Comparison of ENCODE assay signal across 21 cellular contexts in the genomic region with DNA sequence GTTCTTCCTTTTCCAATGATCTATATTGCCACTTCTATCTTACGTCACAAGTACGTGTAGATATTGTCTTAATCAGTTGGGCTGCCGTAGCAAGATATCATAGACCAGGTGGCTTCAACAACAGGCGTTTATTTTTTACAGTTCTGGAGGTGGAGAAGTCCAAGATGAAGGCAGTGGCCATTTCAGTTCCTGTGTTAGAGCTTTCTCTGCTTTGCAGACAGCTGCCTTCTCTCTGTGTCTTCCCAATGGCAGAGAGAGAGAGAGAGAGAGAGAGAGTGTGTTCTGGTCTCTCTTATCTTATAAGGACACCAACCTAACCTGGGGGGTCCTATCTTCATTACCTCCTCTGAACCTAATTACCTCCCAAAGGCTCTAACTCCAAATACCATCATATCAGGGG. TPM values are rescaled to one million over a fixed set of nuclear protein-coding genes. Genes with fewer than 3 reads are reported as not detected.
DNase-seq lines count a peak whose midpoint lies in the region; ATAC-seq and TF ChIP-seq lines count a peak whose summit lies in the region.
"Had no signal": no experiment of that assay in that cellular context is flagged by ENCODE, and none has a peak within 500 bp of the region (broad histone marks: within the 10 kb centered on the region; RNA-seq: fewer than 3 reads in every experiment).

No MANE protein-coding gene starts in this region.

- H3K36me3 ChIP-seq in A673 (ENCODE audit: insufficient read depth, low read length, poor library complexity, severe bottlenecking): peaks cover 7% of the 10 kb centered on the region

- peaks cover 31% of the 10 kb centered on the region for H3K4me1 ChIP-seq in A673 (ENCODE audit: insufficient read depth, low read length, poor library complexity, severe bottlenecking)

- no peak for ATAC-seq in HG03108 (IDR thresholded peaks at IDR 0.05; ENCODE audit: unreplicated experiment)
- ATAC-seq: HepG2 had no signal

- H3K4me1 Mint-ChIP-seq in activated CD4-positive, alpha-beta T cell treated with anti-CD3 and anti-CD28 coated beads, Interleukin-2, amount 10 ng/mL, durations not matched to agents 7 days and 5 days: peaks cover 54% of the 10 kb centered on the region

- peak overlapping the region; percentile 96 for H3K27ac Mint-ChIP-seq in activated CD4-positive, alpha-beta T cell treated with anti-CD3 and anti-CD28 coated beads, Interleukin-2, amount 10 ng/mL, durations not matched to agents 7 days and 5 days

- no peak overlapping the region for H3K4me3 ChIP-seq in A673 (ENCODE audit: low read depth, low read length, poor library complexity, severe bottlenecking)
- H3K4me3 ChIP-seq: MG63, PC-9 had no signal

- H3K36me3 Mint-ChIP-seq in activated CD4-positive, alpha-beta T cell treated with anti-CD3 and anti-CD28 coated beads, Interleukin-2, amount 10 ng/mL, durations not matched to agents 7 days and 5 days (ENCODE audit: low read depth): peaks cover 57% of the 10 kb centered on the region

- no TSS peak for BruUV-seq in A673 (replicated peaks; lab: Mats Ljungman, UMichigan)

- H3K9me3 ChIP-seq in A673 (ENCODE audit: low read depth, low read length, poor library complexity, severe bottlenecking): no peaks in the 10 kb centered on the region
- H3K9me3 ChIP-seq: MG63 had no signal

- no peaks in the 10 kb centered on the region for H3K27me3 Mint-ChIP-seq in activated CD4-positive, alpha-beta T cell treated with anti-CD3 and anti-CD28 coated beads, Interleukin-2, amount 10 ng/mL, durations not matched to agents 7 days and 5 days

- in situ Hi-C loops in GM13977 (cut with MboI; ENCODE audit: low pct_unique_long_range_greater_than_20kb, low sequenced_read_pairs, unreplicated experiment): no loop called here

- H3K27me3 ChIP-seq in A673 (replicated peaks; ENCODE audit: insufficient read depth, low read depth, low read length, poor library complexity): no peaks in the 10 kb centered on the region
- H3K27me3 ChIP-seq: MG63 had no signal

- POLR2A ChIA-PET in activated CD4-positive, alpha-beta T cell treated with anti-CD3 and anti-CD28 coated beads, Interleukin-2, amount 10 ng/mL, durations not matched to agents 7 days and 5 days (lab: Charles Lee): no interaction called here
- POLR2A ChIA-PET in A673 (lab: Charles Lee; ENCODE audit: low non-redundant PET): no interaction called here

- DNase-seq in activated CD4-positive, alpha-beta T cell treated with anti-CD3 and anti-CD28 coated beads, Interleukin-2, amount 10 ng/mL, durations not matched to agents 7 days and 5 days: no peak
- no peak for DNase-seq in activated CD4-positive, alpha-beta T cell treated with anti-CD3 and anti-CD28 coated beads, Interleukin-2, amount 50 U/mL, for 1 hour
- DNase-seq in A673 (ENCODE audit: low spot score) (peak; percentile 4), OCI-M1 (lab: John Stamatoyannopoulos, UW) (peak; percentile 25), myocyte (ENCODE audit: low read depth) (peak; percentile 11), GM13977 (ENCODE audit: low spot score) (no peak), HT-29 (ENCODE audit: low spot score) (no peak)
- DNase-seq: 8988T, DMS 273 treated with DMSO at 0.1 percent for 48 hours, GF-D8, GOT3, MG63, NCI-H1092, NCI-H146, NCI-H2081, NCI-H510A treated with DMSO at 0.1 percent for 48 hours, NCI-H82 had no signal

- CTCF ChIA-PET in activated CD4-positive, alpha-beta T cell treated with anti-CD3 and anti-CD28 coated beads, Interleukin-2, amount 10 ng/mL, durations not matched to agents 7 days and 5 days (lab: Charles Lee): no interaction called here
- CTCF ChIA-PET in A673 (lab: Charles Lee): no interaction called here

- no peak for TF ChIP-seq CTCF in A673 (conservative IDR thresholded peaks at IDR 0.05; ENCODE audit: low read depth, low read length)
- no peak for TF ChIP-seq CTCF in GM13977 (IDR thresholded peaks at IDR 0.05; ENCODE audit: extremely low read depth, insufficient read depth, missing control alignments)

- intact Hi-C loops in A673 (cut with micrococcal nuclease; ENCODE audit: unreplicated experiment): loop anchor here (10.0 kb wide), 1 partner anchor 427 kb away; no protein-coding TSS in a partner anchor

- peak overlapping the region; percentile 79 for H3K27ac ChIP-seq in A673 (ENCODE audit: low read depth, low read length, poor library complexity, severe bottlenecking)
- H3K27ac ChIP-seq: KMS-11, PC-9 had no signal

- no peak overlapping the region for H3K4me3 Mint-ChIP-seq in activated CD4-positive, alpha-beta T cell treated with anti-CD3 and anti-CD28 coated beads, Interleukin-2, amount 10 ng/mL, durations not matched to agents 7 days and 5 days

- peaks cover 21% of the 10 kb centered on the region for H3K9me3 Mint-ChIP-seq in activated CD4-positive, alpha-beta T cell treated with anti-CD3 and anti-CD28 coated beads, Interleukin-2, amount 10 ng/mL, durations not matched to agents 7 days and 5 days

RNA-seq across cellular contexts. Expression of a gene that starts 8.3 kb away (rescaled TPM):
- total RNA-seq in activated CD4-positive, alpha-beta T cell treated with anti-CD3 and anti-CD28 coated beads, Interleukin-2, amount 10 ng/mL, durations not matched to agents 7 days and 5 days: 10 to 100 TPM; 12.6 to 16.4 TPM
- total RNA-seq in A673 (2021) (27.5 and 31.3 TPM in 2 replicates), myocyte (45.7 and 48.6 TPM in 2 replicates)
- 8.4 TPM for polyA plus RNA-seq in myocyte (2012)
- total RNA-seq in HT-29 (2014; rRNA removed; shearing (Covaris generic)): 5.7 and 7.5 TPM in 2 replicates

Comparison
In these comparisons a context has a peak if more than half of its experiments do, and no peak if none do; other contexts are left out.
1. DNase-seq: peak in A673 (single experiment), OCI-M1 (single experiment) and myocyte (single experiment); none in activated CD4-positive, alpha-beta T cell treated with anti-CD3 and anti-CD28 coated beads, Interleukin-2, amount 10 ng/mL, durations not matched to agents 7 days and 5 days (single experiment), activated CD4-positive, alpha-beta T cell treated with anti-CD3 and anti-CD28 coated beads, Interleukin-2, amount 50 U/mL, for 1 hour (single experiment), GM13977 (single experiment) and HT-29 (single experiment).